ENCODE assay signal across 21 cellular contexts in the genomic region with DNA sequence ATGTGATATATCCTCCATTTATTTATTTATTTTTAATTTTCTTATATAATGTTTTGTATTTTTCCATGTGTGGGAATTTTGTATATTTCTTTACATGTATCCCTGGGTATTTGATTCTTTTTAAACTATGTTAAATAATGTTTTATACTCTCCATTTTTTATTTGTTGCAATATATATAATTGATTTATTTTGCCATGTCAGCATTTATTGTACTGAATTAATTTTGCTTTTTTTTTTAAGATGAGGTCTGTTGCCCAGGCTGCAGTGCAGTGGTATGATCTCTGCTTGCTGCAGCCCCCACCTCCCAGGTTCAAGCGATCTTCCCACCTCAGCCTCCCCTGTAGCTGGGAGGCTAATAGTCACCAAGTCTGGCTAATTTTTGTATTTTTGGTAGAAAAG.
DNase-seq lines count a peak whose midpoint lies in the region; ATAC-seq, FAIRE-seq and TF ChIP-seq lines count a peak whose summit lies in the region.
"Had no signal": no experiment of that assay in that cellular context is flagged by ENCODE, and none has a peak within 500 bp of the region (broad histone marks: within the 10 kb centered on the region; RNA-seq: fewer than 3 reads in every experiment).

No MANE protein-coding gene starts in this region.

- no peak for FAIRE-seq in HepG2 (lab: Jason Lieb, UNC)
- peak; percentile 38 for FAIRE-seq in colon (lab: Jason Lieb, UNC)
- peak; percentile 76 for FAIRE-seq in frontal cortex (lab: Jason Lieb, UNC)
- FAIRE-seq: G401.6, GM12892, GM19239 had no signal

- H3K9me3 ChIP-seq in HepG2 (ENCODE audit: low read length) (peaks cover 17% of the 10 kb centered on the region; the same call in 1 of the 2 replicates), right lobe of liver (no peaks in the 10 kb centered on the region)

- no peak overlapping the region for H3K4me3 Mint-ChIP-seq in stimulated activated naive B cell treated with anti-CD40 and anti-IgM and Interleukin-4, amounts not matched to agents 10 μg/mL and 1 μg/mL and 100 μg/mL, for 72 hours
- H3K4me3 Mint-ChIP-seq: CD4-positive, alpha-beta memory T cell; H9 had no signal

- WGBS in HepG2 (ENCODE audit: low lambda C conversion rate): 47% methylated on average over 1 of the region's 1 CpG
- 91% methylated on average over 1 of the region's 1 CpG for WGBS in right lobe of liver (ENCODE audit: insufficient coverage, low coverage, low lambda C conversion rate, missing lambda C conversion rate)

- H3K27ac ChIP-seq in HepG2 (ENCODE audit: extremely low read length, insufficient read depth, low read length) (no peak overlapping the region), right lobe of liver (no peak overlapping the region)
- H3K27ac ChIP-seq: 22Rv1 had no signal

- H3K27me3 Mint-ChIP-seq in stimulated activated naive B cell treated with anti-CD40 and anti-IgM and Interleukin-4, amounts not matched to agents 10 μg/mL and 1 μg/mL and 100 μg/mL, for 72 hours: no peaks in the 10 kb centered on the region
- H3K27me3 Mint-ChIP-seq: CD4-positive, alpha-beta memory T cell had no signal

- no peaks in the 10 kb centered on the region for H3K4me1 ChIP-seq in HepG2 (ENCODE audit: insufficient read depth, low read length)
- H3K4me1 ChIP-seq in right lobe of liver: no peaks in the 10 kb centered on the region

- H3K4me1 Mint-ChIP-seq in stimulated activated naive B cell treated with anti-CD40 and anti-IgM and Interleukin-4, amounts not matched to agents 10 μg/mL and 1 μg/mL and 100 μg/mL, for 72 hours: no peaks in the 10 kb centered on the region
- H3K4me1 Mint-ChIP-seq: CD4-positive, alpha-beta memory T cell; H9 had no signal

- no peak overlapping the region for H2AFZ ChIP-seq in HepG2 (ENCODE audit: low read length)

- no peak for TF ChIP-seq RAD21 in HepG2 (CRISPR knock-in tag; IDR thresholded peaks at IDR 0.05)

- DNase-seq in HepG2 (ENCODE audit: low spot score) (no peak), right lobe of liver (no peak), frontal cortex (ENCODE audit: low spot score in 2 of 2) (no peak), D341Med (ENCODE audit: low spot score) (no peak)
- no peak for DNase-seq in stimulated activated naive B cell treated with anti-CD40 and anti-IgM and Interleukin-4, amounts not matched to agents 10 μg/mL and 1 μg/mL and 100 μg/mL, for 72 hours
- DNase-seq: C1 segment of cervical spinal cord; Calu3; CD4-positive, alpha-beta memory T cell; COR-L47; DMS153; DND-41; GOT3; H9 had no signal

- H3K4me2 ChIP-seq in HepG2 (ENCODE audit: low read depth, low read length): no peak overlapping the region

- no peaks in the 10 kb centered on the region for H3K27me3 ChIP-seq in HepG2 (ENCODE audit: control insufficient read depth in 1 of 2, insufficient read depth in 2 of 2, low read length in 2 of 2)
- H3K27me3 ChIP-seq in right lobe of liver: no peaks in the 10 kb centered on the region

- H3K27ac Mint-ChIP-seq in stimulated activated naive B cell treated with anti-CD40 and anti-IgM and Interleukin-4, amounts not matched to agents 10 μg/mL and 1 μg/mL and 100 μg/mL, for 72 hours: no peak overlapping the region
- H3K27ac Mint-ChIP-seq: CD4-positive, alpha-beta memory T cell; H9 had no signal

- in situ Hi-C loops in HepG2 (cut with HindIII; ENCODE audit: extremely low pct_ligation_motif_present, low pct_unique_long_range_greater_than_20kb): no loop called here

- POLR2A ChIA-PET in HepG2 (lab: Yijun Ruan, JAX): no interaction called here

- H3K9ac ChIP-seq in HepG2 (ENCODE audit: insufficient read depth, low read depth, low read length): no peak overlapping the region

- H3K36me3 ChIP-seq in HepG2 (replicated peaks in 1 of 2; ENCODE audit: control insufficient read depth in 1 of 2, insufficient read depth in 2 of 2, low read length in 2 of 2) (no peaks in the 10 kb centered on the region), right lobe of liver (no peaks in the 10 kb centered on the region)

- TF ChIP-seq EP300 in HepG2 (IDR thresholded peaks at IDR 0.05; ENCODE audit: low read depth in 2 of 2, low read length in 2 of 2) (no peak), HepG2 (CRISPR knock-in tag; IDR thresholded peaks at IDR 0.05; ENCODE audit: borderline replicate concordance) (no peak)

- ATAC-seq in HepG2: no peak
- no peak for ATAC-seq in right lobe of liver
- no peak for ATAC-seq in stimulated activated naive B cell treated with anti-CD40 and anti-IgM and Interleukin-4, amounts not matched to agents 10 μg/mL and 1 μg/mL and 100 μg/mL, for 72 hours (replicated peaks)
- ATAC-seq in GM19397 (IDR thresholded peaks at IDR 0.05; ENCODE audit: unreplicated experiment): no peak
- ATAC-seq in GM18520 (IDR thresholded peaks at IDR 0.05; ENCODE audit: unreplicated experiment): no peak
- ATAC-seq: HCT116 had no signal

- no peak for TF ChIP-seq CTCF in HepG2 (CRISPR knock-in tag; IDR thresholded peaks at IDR 0.05)
- TF ChIP-seq CTCF in right lobe of liver (IDR thresholded peaks at IDR 0.05): no peak

- no peaks in the 10 kb centered on the region for H4K20me1 ChIP-seq in HepG2 (ENCODE audit: insufficient read depth, low read length)

- H3K4me3 ChIP-seq in HepG2 (replicated peaks in 1 of 3; ENCODE audit: insufficient read depth in 1 of 3, low read depth in 2 of 3, low read length in 3 of 3) (no peak overlapping the region), right lobe of liver (no peak overlapping the region)

- TF ChIP-seq POLR2A in HepG2 (IDR thresholded peaks at IDR 0.05; ENCODE audit: insufficient read depth in 1 of 2, low read depth in 2 of 2, low read length in 2 of 2) (no peak), right lobe of liver (IDR thresholded peaks at IDR 0.05) (no peak)

- H3K9me3 Mint-ChIP-seq in stimulated activated naive B cell treated with anti-CD40 and anti-IgM and Interleukin-4, amounts not matched to agents 10 μg/mL and 1 μg/mL and 100 μg/mL, for 72 hours: peaks cover 4 to 13% of the 10 kb centered on the region in 2 donors

- H3K36me3 Mint-ChIP-seq in stimulated activated naive B cell treated with anti-CD40 and anti-IgM and Interleukin-4, amounts not matched to agents 10 μg/mL and 1 μg/mL and 100 μg/mL, for 72 hours: no peaks in the 10 kb centered on the region
- H3K36me3 Mint-ChIP-seq: CD4-positive, alpha-beta memory T cell had no signal

- CTCF ChIA-PET in HepG2 (lab: Yijun Ruan, JAX; ENCODE audit: low intra/inter-chr PET ratio, low total read pairs): no interaction called here

- no peaks in the 10 kb centered on the region for H3K79me2 ChIP-seq in HepG2 (ENCODE audit: insufficient read depth, low read length)

- intact Hi-C loops in HepG2 (cut with micrococcal nuclease; ENCODE audit: unreplicated experiment): no loop called here
- intact Hi-C loops in right lobe of liver (cut with DNase I): no loop called here

- BruUV-seq in HepG2 (replicated peaks; lab: Mats Ljungman, UMichigan): no TSS peak

TF ChIP-seq in HepG2, 621 proteins besides CTCF, POLR2A, EP300 and RAD21:
- TF ChIP-seq MAFK (conservative IDR thresholded peaks at IDR 0.05 in 1 of 2, IDR thresholded peaks at IDR 0.05 in 1 of 2; ENCODE audit: low read length in 2 of 2) (peak; percentile 91 to 98), ZNF788 (CRISPR knock-in tag; IDR thresholded peaks at IDR 0.05; ENCODE audit: borderline replicate concordance) (no peak), MAFF (IDR thresholded peaks at IDR 0.05; ENCODE audit: low read depth, low read length) (peak; percentile 96)
